1 cellular context compared by ENCODE assay signal in the genomic region with DNA sequence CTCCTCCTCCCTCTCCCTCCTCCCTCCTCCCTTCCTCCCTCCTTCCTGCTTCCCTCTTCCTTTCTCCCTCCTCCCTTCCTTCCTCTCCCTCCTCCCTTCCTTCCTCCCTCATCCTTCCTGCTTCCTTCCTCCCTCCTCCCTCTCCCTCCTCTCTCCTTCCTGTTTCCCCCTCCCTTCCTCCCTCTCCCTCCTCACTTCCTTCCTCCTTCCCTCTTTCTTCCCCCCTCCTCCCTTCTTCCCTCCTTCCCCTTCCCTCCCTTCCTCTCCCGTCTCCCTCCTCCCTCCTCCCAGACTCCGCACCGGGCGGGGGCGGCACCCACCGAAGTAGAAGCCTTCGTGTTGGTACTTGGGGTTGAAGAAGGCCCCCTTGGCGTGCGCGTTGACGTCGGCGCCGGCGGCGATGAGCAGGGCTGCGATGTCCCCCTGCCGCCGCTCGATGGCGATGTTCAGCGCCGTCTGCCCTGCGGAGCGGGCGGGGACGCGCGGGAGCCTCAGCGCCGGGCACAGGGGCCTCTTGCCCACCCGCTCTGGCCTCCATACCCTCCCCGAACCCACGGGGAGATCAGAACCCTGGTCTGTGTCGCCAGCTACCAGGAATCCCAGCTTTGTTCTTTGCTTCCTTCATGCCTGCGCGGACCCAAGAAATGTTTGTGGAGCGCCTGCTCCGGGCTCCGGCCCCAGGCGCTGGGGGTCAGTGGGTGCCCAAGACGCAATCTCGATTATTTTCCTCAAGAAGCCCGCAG.
TF ChIP-seq lines count a peak whose summit lies in the region.

No MANE protein-coding gene starts in this region.

TF ChIP-seq in HepG2, 621 proteins besides CTCF, POLR2A, EP300 and RAD21 (continued from another document):
- TF ChIP-seq, protein P1, sequence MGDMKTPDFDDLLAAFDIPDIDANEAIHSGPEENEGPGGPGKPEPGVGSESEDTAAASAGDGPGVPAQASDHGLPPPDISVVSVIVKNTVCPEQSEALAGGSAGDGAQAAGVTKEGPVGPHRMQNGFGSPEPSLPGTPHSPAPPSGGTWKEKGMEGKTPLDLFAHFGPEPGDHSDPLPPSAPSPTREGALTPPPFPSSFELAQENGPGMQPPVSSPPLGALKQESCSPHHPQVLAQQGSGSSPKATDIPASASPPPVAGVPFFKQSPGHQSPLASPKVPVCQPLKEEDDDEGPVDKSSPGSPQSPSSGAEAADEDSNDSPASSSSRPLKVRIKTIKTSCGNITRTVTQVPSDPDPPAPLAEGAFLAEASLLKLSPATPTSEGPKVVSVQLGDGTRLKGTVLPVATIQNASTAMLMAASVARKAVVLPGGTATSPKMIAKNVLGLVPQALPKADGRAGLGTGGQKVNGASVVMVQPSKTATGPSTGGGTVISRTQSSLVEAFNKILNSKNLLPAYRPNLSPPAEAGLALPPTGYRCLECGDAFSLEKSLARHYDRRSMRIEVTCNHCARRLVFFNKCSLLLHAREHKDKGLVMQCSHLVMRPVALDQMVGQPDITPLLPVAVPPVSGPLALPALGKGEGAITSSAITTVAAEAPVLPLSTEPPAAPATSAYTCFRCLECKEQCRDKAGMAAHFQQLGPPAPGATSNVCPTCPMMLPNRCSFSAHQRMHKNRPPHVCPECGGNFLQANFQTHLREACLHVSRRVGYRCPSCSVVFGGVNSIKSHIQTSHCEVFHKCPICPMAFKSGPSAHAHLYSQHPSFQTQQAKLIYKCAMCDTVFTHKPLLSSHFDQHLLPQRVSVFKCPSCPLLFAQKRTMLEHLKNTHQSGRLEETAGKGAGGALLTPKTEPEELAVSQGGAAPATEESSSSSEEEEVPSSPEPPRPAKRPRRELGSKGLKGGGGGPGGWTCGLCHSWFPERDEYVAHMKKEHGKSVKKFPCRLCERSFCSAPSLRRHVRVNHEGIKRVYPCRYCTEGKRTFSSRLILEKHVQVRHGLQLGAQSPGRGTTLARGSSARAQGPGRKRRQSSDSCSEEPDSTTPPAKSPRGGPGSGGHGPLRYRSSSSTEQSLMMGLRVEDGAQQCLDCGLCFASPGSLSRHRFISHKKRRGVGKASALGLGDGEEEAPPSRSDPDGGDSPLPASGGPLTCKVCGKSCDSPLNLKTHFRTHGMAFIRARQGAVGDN (CRISPR knock-in tag; IDR thresholded peaks at IDR 0.05), result peak; percentile 74
- TF ChIP-seq HNF4A (CRISPR knock-in tag; IDR thresholded peaks at IDR 0.05), result no peak
- TF ChIP-seq, protein P2, sequence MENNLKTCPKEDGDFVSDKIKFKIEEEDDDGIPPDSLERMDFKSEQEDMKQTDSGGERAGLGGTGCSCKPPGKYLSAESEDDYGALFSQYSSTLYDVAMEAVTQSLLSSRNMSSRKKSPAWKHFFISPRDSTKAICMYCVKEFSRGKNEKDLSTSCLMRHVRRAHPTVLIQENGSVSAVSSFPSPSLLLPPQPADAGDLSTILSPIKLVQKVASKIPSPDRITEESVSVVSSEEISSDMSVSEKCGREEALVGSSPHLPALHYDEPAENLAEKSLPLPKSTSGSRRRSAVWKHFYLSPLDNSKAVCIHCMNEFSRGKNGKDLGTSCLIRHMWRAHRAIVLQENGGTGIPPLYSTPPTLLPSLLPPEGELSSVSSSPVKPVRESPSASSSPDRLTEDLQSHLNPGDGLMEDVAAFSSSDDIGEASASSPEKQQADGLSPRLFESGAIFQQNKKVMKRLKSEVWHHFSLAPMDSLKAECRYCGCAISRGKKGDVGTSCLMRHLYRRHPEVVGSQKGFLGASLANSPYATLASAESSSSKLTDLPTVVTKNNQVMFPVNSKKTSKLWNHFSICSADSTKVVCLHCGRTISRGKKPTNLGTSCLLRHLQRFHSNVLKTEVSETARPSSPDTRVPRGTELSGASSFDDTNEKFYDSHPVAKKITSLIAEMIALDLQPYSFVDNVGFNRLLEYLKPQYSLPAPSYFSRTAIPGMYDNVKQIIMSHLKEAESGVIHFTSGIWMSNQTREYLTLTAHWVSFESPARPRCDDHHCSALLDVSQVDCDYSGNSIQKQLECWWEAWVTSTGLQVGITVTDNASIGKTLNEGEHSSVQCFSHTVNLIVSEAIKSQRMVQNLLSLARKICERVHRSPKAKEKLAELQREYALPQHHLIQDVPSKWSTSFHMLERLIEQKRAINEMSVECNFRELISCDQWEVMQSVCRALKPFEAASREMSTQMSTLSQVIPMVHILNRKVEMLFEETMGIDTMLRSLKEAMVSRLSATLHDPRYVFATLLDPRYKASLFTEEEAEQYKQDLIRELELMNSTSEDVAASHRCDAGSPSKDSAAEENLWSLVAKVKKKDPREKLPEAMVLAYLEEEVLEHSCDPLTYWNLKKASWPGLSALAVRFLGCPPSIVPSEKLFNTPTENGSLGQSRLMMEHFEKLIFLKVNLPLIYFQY (CRISPR knock-in tag; IDR thresholded peaks at IDR 0.05; ENCODE audit: borderline replicate concordance), result no peak
- TF ChIP-seq, protein P3, sequence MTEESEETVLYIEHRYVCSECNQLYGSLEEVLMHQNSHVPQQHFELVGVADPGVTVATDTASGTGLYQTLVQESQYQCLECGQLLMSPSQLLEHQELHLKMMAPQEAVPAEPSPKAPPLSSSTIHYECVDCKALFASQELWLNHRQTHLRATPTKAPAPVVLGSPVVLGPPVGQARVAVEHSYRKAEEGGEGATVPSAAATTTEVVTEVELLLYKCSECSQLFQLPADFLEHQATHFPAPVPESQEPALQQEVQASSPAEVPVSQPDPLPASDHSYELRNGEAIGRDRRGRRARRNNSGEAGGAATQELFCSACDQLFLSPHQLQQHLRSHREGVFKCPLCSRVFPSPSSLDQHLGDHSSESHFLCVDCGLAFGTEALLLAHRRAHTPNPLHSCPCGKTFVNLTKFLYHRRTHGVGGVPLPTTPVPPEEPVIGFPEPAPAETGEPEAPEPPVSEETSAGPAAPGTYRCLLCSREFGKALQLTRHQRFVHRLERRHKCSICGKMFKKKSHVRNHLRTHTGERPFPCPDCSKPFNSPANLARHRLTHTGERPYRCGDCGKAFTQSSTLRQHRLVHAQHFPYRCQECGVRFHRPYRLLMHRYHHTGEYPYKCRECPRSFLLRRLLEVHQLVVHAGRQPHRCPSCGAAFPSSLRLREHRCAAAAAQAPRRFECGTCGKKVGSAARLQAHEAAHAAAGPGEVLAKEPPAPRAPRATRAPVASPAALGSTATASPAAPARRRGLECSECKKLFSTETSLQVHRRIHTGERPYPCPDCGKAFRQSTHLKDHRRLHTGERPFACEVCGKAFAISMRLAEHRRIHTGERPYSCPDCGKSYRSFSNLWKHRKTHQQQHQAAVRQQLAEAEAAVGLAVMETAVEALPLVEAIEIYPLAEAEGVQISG (CRISPR knock-in tag; IDR thresholded peaks at IDR 0.05), result no peak; the same call in 1 of the 2 replicates
- TF ChIP-seq, protein P4, sequence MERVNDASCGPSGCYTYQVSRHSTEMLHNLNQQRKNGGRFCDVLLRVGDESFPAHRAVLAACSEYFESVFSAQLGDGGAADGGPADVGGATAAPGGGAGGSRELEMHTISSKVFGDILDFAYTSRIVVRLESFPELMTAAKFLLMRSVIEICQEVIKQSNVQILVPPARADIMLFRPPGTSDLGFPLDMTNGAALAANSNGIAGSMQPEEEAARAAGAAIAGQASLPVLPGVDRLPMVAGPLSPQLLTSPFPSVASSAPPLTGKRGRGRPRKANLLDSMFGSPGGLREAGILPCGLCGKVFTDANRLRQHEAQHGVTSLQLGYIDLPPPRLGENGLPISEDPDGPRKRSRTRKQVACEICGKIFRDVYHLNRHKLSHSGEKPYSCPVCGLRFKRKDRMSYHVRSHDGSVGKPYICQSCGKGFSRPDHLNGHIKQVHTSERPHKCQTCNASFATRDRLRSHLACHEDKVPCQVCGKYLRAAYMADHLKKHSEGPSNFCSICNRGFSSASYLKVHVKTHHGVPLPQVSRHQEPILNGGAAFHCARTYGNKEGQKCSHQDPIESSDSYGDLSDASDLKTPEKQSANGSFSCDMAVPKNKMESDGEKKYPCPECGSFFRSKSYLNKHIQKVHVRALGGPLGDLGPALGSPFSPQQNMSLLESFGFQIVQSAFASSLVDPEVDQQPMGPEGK (CRISPR knock-in tag; IDR thresholded peaks at IDR 0.05), result peak; percentile 36; the same call in 1 of the 2 replicates
- TF ChIP-seq SRSF4 (IDR thresholded peaks at IDR 0.05; ENCODE audit: low read depth, low read length, poor library complexity, severe bottlenecking), result no peak
- TF ChIP-seq NFRKB (IDR thresholded peaks at IDR 0.05), result no peak
- 0 out of 2 replicates have a peak, but pooled peaks have one; percentile 42 for TF ChIP-seq ZBTB7B (CRISPR knock-in tag; IDR thresholded peaks at IDR 0.05)
- TF ChIP-seq, protein P5, sequence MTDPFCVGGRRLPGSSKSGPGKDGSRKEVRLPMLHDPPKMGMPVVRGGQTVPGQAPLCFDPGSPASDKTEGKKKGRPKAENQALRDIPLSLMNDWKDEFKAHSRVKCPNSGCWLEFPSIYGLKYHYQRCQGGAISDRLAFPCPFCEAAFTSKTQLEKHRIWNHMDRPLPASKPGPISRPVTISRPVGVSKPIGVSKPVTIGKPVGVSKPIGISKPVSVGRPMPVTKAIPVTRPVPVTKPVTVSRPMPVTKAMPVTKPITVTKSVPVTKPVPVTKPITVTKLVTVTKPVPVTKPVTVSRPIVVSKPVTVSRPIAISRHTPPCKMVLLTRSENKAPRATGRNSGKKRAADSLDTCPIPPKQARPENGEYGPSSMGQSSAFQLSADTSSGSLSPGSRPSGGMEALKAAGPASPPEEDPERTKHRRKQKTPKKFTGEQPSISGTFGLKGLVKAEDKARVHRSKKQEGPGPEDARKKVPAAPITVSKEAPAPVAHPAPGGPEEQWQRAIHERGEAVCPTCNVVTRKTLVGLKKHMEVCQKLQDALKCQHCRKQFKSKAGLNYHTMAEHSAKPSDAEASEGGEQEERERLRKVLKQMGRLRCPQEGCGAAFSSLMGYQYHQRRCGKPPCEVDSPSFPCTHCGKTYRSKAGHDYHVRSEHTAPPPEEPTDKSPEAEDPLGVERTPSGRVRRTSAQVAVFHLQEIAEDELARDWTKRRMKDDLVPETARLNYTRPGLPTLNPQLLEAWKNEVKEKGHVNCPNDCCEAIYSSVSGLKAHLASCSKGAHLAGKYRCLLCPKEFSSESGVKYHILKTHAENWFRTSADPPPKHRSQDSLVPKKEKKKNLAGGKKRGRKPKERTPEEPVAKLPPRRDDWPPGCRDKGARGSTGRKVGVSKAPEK (CRISPR knock-in tag; IDR thresholded peaks at IDR 0.05; ENCODE audit: borderline replicate concordance), result peak; percentile 43; the same call in 1 of the 2 replicates
- 0 out of 2 replicates have a peak, but pooled peaks have one; percentile 32 for TF ChIP-seq ZFP90 (CRISPR knock-in tag; IDR thresholded peaks at IDR 0.05; ENCODE audit: borderline replicate concordance)
- no peak for TF ChIP-seq ZNF24 (IDR thresholded peaks at IDR 0.05)
- 0 out of 2 replicates have a peak, but pooled peaks have one; percentile 8 for TF ChIP-seq ZNF629 (CRISPR knock-in tag; conservative IDR thresholded peaks at IDR 0.05)
TF ChIP-seq in HepG2: peak in this region for 29.
